ENCODE assay signal across 28 cellular contexts in genomic region chr1:236908669-236909068, GRCh38.
"Had no signal": no experiment of that assay in that cellular context is flagged by ENCODE, and none has a peak within 500 bp of the region (broad histone marks: within the 10 kb centered on the region; RNA-seq: fewer than 3 reads in every experiment).

No MANE protein-coding gene starts in this region.

- H3K9me3 ChIP-seq: colonic mucosa, esophagus muscularis mucosa, esophagus squamous epithelium, gastrocnemius medialis had no signal

- H3K4me3 Mint-ChIP-seq: dendritic cell treated with granulocyte-macrophage colony-stimulating factor and Interleukin-4, amounts not matched to agents 40 ng/mL and 50 ng/mL, for 4 days; effector memory CD8-positive, alpha-beta T cell; endodermal cell had no signal

- H3K27me3 Mint-ChIP-seq: effector memory CD8-positive, alpha-beta T cell had no signal

- FAIRE-seq: colon, endometrium, endothelial cell of umbilical vein, frontal cortex had no signal

- H3K27me3 ChIP-seq: colonic mucosa, dorsolateral prefrontal cortex, esophagus muscularis mucosa, esophagus squamous epithelium, gastrocnemius medialis, gastroesophageal sphincter, heart left ventricle, heart right ventricle had no signal

- H3K4me3 ChIP-seq: colonic mucosa, coronary artery, dorsolateral prefrontal cortex, esophagus muscularis mucosa, esophagus squamous epithelium, gastrocnemius medialis, gastroesophageal sphincter, heart left ventricle, heart right ventricle had no signal

- H3K4me1 ChIP-seq: colonic mucosa, esophagus squamous epithelium, foreskin keratinocyte, gastrocnemius medialis, gastroesophageal sphincter had no signal

- H3K9me3 Mint-ChIP-seq: dendritic cell treated with granulocyte-macrophage colony-stimulating factor and Interleukin-4, amounts not matched to agents 40 ng/mL and 50 ng/mL, for 4 days had no signal

- H3K27ac ChIP-seq: colonic mucosa, coronary artery, dorsolateral prefrontal cortex, epithelial cell of prostate, esophagus muscularis mucosa, esophagus squamous epithelium, foreskin keratinocyte, gastrocnemius medialis, gastroesophageal sphincter, heart left ventricle, heart right ventricle had no signal

- DNase-seq: colonic mucosa; cortex of kidney; dermis blood vessel endothelial cell; dorsolateral prefrontal cortex; effector CD4-positive, alpha-beta T cell; effector CD8-positive, alpha-beta T cell; effector memory CD4-positive, alpha-beta T cell; effector memory CD8-positive, alpha-beta T cell; endodermal cell; erythroblast; esophagus squamous epithelium; foreskin fibroblast; foreskin keratinocyte; foreskin melanocyte; gastrocnemius medialis; head of caudate nucleus; heart left ventricle; heart right ventricle had no signal

- H3K27ac Mint-ChIP-seq: dendritic cell treated with granulocyte-macrophage colony-stimulating factor and Interleukin-4, amounts not matched to agents 40 ng/mL and 50 ng/mL, for 4 days; effector memory CD8-positive, alpha-beta T cell; endodermal cell had no signal

- ATAC-seq: effector memory CD8-positive, alpha-beta T cell; esophagus mucosa; foreskin keratinocyte; gastrocnemius medialis; gastroesophageal sphincter; heart right ventricle had no signal

- H3K36me3 ChIP-seq: colonic mucosa, esophagus muscularis mucosa, esophagus squamous epithelium, gastrocnemius medialis, gastroesophageal sphincter, heart left ventricle, heart right ventricle had no signal
